Comparison of ENCODE assay signal across 38 cellular contexts in the genomic region with DNA sequence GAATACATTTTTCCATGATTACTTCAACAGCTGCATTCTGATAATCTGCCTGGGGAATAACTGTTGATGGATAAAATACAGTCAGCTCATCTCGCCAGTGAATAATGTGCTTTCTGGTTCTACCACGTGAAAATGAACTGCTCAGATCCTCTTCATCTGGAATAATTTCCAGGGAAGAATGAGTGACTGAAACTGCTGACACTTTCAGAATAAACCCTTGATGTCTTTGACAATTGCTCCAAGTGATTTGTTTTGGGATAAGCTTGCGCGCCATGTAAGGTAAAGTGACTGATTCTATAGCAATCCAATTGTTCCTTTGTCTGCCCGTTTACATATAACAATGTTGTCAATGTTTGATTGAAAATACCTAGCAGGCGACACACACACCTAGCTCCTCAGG.
"Had no signal": no experiment of that assay in that cellular context is flagged by ENCODE, and none has a peak within 500 bp of the region (broad histone marks: within the 10 kb centered on the region; RNA-seq: fewer than 3 reads in every experiment).

No MANE protein-coding gene starts in this region.

- H3K27ac ChIP-seq: adrenal gland, cardiac muscle cell, colonic mucosa, esophagus squamous epithelium, WERI-Rb-1 had no signal

- H3K4me3 ChIP-seq: adrenal gland, breast epithelium, cardiac muscle cell, colonic mucosa, esophagus squamous epithelium had no signal

- H3K27me3 ChIP-seq: cardiac muscle cell, colonic mucosa had no signal

- H3K4me1 ChIP-seq: adrenal gland, breast epithelium, colonic mucosa, esophagus squamous epithelium had no signal

- H3K9me3 ChIP-seq: adrenal gland, breast epithelium, colonic mucosa, esophagus squamous epithelium had no signal

- H3K27ac Mint-ChIP-seq: activated CD4-positive, alpha-beta memory T cell treated with anti-CD3 and anti-CD28 coated beads for 36 hours; activated CD4-positive, alpha-beta T cell treated with anti-CD3 and anti-CD28 coated beads for 36 hours; activated CD4-positive, alpha-beta T cell treated with anti-CD3 and anti-CD28 coated beads, Interleukin-2, amount 10 ng/mL, durations not matched to agents 24 days and 14 days; activated CD8-positive, alpha-beta memory T cell treated with anti-CD3 and anti-CD28 coated beads, Interleukin-2, amount 10 ng/mL, durations not matched to agents 7 days and 5 days; activated CD8-positive, alpha-beta T cell treated with anti-CD3 and anti-CD28 coated beads, Interleukin-2, amount 10 ng/mL, durations not matched to agents 7 days and 5 days; activated naive CD4-positive, alpha-beta T cell treated with anti-CD3 and anti-CD28 coated beads for 36 hours; activated naive CD4-positive, alpha-beta T cell treated with anti-CD3 and anti-CD28 coated beads, Interleukin-2, amount 50 U/mL, for 24 hours; activated naive CD8-positive, alpha-beta T cell treated with anti-CD3 and anti-CD28 coated beads for 36 hours; activated naive CD8-positive, alpha-beta T cell treated with anti-CD3 and anti-CD28 coated beads, Interleukin-2, amount 50 U/mL, for 24 hours; activated T-helper 1 cell treated with anti-CD3 and anti-CD28 coated beads, Interleukin-12 subunit alpha, Interleukin-12 subunit beta, Interleukin-2, Interleukin-4 antibody, amounts not matched to agents 30 ng/mL and 10 ng/mL and 1 ng/mL, durations not matched to agents 14 hours and 24 hours and 36 hours; activated T-helper 2 cell treated with anti-CD3 and anti-CD28 coated beads, Interferon-gamma antibody, Interleukin-2, Interleukin-4, amounts not matched to agents 10 μg/mL and 5 μg/mL and 100 μg/mL, durations not matched to agents 14 hours and 24 hours and 36 hours; brain; effector memory CD8-positive, alpha-beta T cell; T-helper 17 cell; T-helper 2 cell treated with Interferon-gamma antibody and Interleukin-4, amounts not matched to agents 5 μg/mL and 100 μg/mL, for 36 hours had no signal

- H3K36me3 ChIP-seq: adrenal gland, breast epithelium, cardiac muscle cell, colonic mucosa, esophagus squamous epithelium, WERI-Rb-1 had no signal

- H3K4me1 Mint-ChIP-seq: activated CD4-positive, alpha-beta T cell treated with anti-CD3 and anti-CD28 coated beads for 36 hours; activated CD4-positive, alpha-beta T cell treated with anti-CD3 and anti-CD28 coated beads, Interleukin-2, amount 10 ng/mL, durations not matched to agents 24 days and 14 days; activated CD8-positive, alpha-beta memory T cell treated with anti-CD3 and anti-CD28 coated beads, Interleukin-2, amount 10 ng/mL, durations not matched to agents 7 days and 5 days; activated naive CD4-positive, alpha-beta T cell treated with anti-CD3 and anti-CD28 coated beads, Interleukin-2, amount 50 U/mL, for 24 hours; activated naive CD8-positive, alpha-beta T cell treated with anti-CD3 and anti-CD28 coated beads for 36 hours; activated naive CD8-positive, alpha-beta T cell treated with anti-CD3 and anti-CD28 coated beads, Interleukin-2, amount 50 U/mL, for 24 hours; T-helper 17 cell had no signal

- H3K36me3 Mint-ChIP-seq: activated CD4-positive, alpha-beta memory T cell treated with anti-CD3 and anti-CD28 coated beads for 36 hours; activated CD8-positive, alpha-beta memory T cell treated with anti-CD3 and anti-CD28 coated beads, Interleukin-2, amount 10 ng/mL, durations not matched to agents 7 days and 5 days; activated naive CD4-positive, alpha-beta T cell treated with anti-CD3 and anti-CD28 coated beads, Interleukin-2, amount 50 U/mL, for 24 hours; activated naive CD8-positive, alpha-beta T cell treated with anti-CD3 and anti-CD28 coated beads for 36 hours; brain had no signal

- DNase-seq: activated CD4-positive, alpha-beta memory T cell treated with anti-CD3 and anti-CD28 coated beads for 36 hours; activated CD4-positive, alpha-beta T cell treated with anti-CD3 and anti-CD28 coated beads for 36 hours; activated CD4-positive, alpha-beta T cell treated with anti-CD3 and anti-CD28 coated beads, Interleukin-2, amount 10 ng/mL, durations not matched to agents 24 days and 14 days; activated CD4-positive, CD25-positive, alpha-beta regulatory T cell; activated CD4-positive, CD25-positive, alpha-beta regulatory T cell treated with anti-CD3 and anti-CD28 coated beads, Interleukin-2, amount 50 U/mL, for 72 hours; activated CD8-positive, alpha-beta memory T cell treated with anti-CD3 and anti-CD28 coated beads, Interleukin-2, amount 10 ng/mL, durations not matched to agents 7 days and 5 days; activated CD8-positive, alpha-beta memory T cell treated with anti-CD3 and anti-CD28 coated beads, Interleukin-2, amount 50 U/mL, for 4 hours; activated CD8-positive, alpha-beta T cell treated with anti-CD3 and anti-CD28 coated beads, Interleukin-2, amount 10 ng/mL, durations not matched to agents 7 days and 5 days; activated effector memory CD4-positive, alpha-beta T cell treated with anti-CD3 and anti-CD28 coated beads, Interleukin-2, amount 50 U/mL, for 16 hours; activated naive CD4-positive, alpha-beta T cell treated with anti-CD3 and anti-CD28 coated beads for 36 hours; activated naive CD8-positive, alpha-beta T cell treated with anti-CD3 and anti-CD28 coated beads for 36 hours; activated naive CD8-positive, alpha-beta T cell treated with anti-CD3 and anti-CD28 coated beads, Interleukin-2, amount 50 U/mL, for 24 hours; activated T-cell treated with anti-CD3 and anti-CD28 coated beads, Interleukin-2, amount 50 U/mL, for 1 hour; activated T-cell treated with anti-CD3 and anti-CD28 coated beads, Interleukin-2, amount 50 U/mL, for 48 hours; adrenal gland; amygdala; aorta; central memory CD4-positive, alpha-beta T cell; cerebellar nuclear complex; colonic mucosa; dermis blood vessel endothelial cell; effector CD4-positive, alpha-beta T cell; effector memory CD8-positive, alpha-beta T cell; erythroblast; esophagus squamous epithelium; foreskin fibroblast; head of caudate nucleus; T-helper 1 cell; T-helper 17 cell; T1000; WERI-Rb-1 had no signal

- H3K4me3 Mint-ChIP-seq: activated CD4-positive, alpha-beta memory T cell treated with anti-CD3 and anti-CD28 coated beads for 36 hours; activated CD4-positive, alpha-beta T cell treated with anti-CD3 and anti-CD28 coated beads for 36 hours; activated CD4-positive, alpha-beta T cell treated with anti-CD3 and anti-CD28 coated beads, Interleukin-2, amount 10 ng/mL, durations not matched to agents 24 days and 14 days; activated CD8-positive, alpha-beta memory T cell treated with anti-CD3 and anti-CD28 coated beads, Interleukin-2, amount 10 ng/mL, durations not matched to agents 7 days and 5 days; activated CD8-positive, alpha-beta T cell treated with anti-CD3 and anti-CD28 coated beads, Interleukin-2, amount 10 ng/mL, durations not matched to agents 7 days and 5 days; activated naive CD4-positive, alpha-beta T cell treated with anti-CD3 and anti-CD28 coated beads for 36 hours; activated naive CD4-positive, alpha-beta T cell treated with anti-CD3 and anti-CD28 coated beads, Interleukin-2, amount 50 U/mL, for 24 hours; activated naive CD8-positive, alpha-beta T cell treated with anti-CD3 and anti-CD28 coated beads for 36 hours; activated naive CD8-positive, alpha-beta T cell treated with anti-CD3 and anti-CD28 coated beads, Interleukin-2, amount 50 U/mL, for 24 hours; activated T-helper 1 cell treated with anti-CD3 and anti-CD28 coated beads, Interleukin-12 subunit alpha, Interleukin-12 subunit beta, Interleukin-2, Interleukin-4 antibody, amounts not matched to agents 30 ng/mL and 10 ng/mL and 1 ng/mL, durations not matched to agents 14 hours and 24 hours and 36 hours; brain; effector memory CD8-positive, alpha-beta T cell; T-helper 17 cell; T-helper 2 cell treated with Interferon-gamma antibody and Interleukin-4, amounts not matched to agents 5 μg/mL and 100 μg/mL, for 36 hours had no signal

- ATAC-seq: activated CD4-positive, alpha-beta T cell treated with anti-CD3 and anti-CD28 coated beads for 36 hours; activated CD8-positive, alpha-beta memory T cell treated with anti-CD3 and anti-CD28 coated beads, Interleukin-2, amount 10 ng/mL, durations not matched to agents 7 days and 5 days; activated CD8-positive, alpha-beta T cell treated with anti-CD3 and anti-CD28 coated beads, Interleukin-2, amount 10 ng/mL, durations not matched to agents 7 days and 5 days; activated naive CD8-positive, alpha-beta T cell treated with anti-CD3 and anti-CD28 coated beads, Interleukin-2, amount 50 U/mL, for 24 hours; effector memory CD8-positive, alpha-beta T cell; T-helper 17 cell had no signal

- H3K9me3 Mint-ChIP-seq: activated CD4-positive, alpha-beta memory T cell treated with anti-CD3 and anti-CD28 coated beads for 36 hours; activated CD4-positive, alpha-beta T cell treated with anti-CD3 and anti-CD28 coated beads, Interleukin-2, amount 10 ng/mL, durations not matched to agents 24 days and 14 days; activated naive CD4-positive, alpha-beta T cell treated with anti-CD3 and anti-CD28 coated beads for 36 hours; activated naive CD4-positive, alpha-beta T cell treated with anti-CD3 and anti-CD28 coated beads, Interleukin-2, amount 50 U/mL, for 24 hours; activated naive CD8-positive, alpha-beta T cell treated with anti-CD3 and anti-CD28 coated beads for 36 hours; activated naive CD8-positive, alpha-beta T cell treated with anti-CD3 and anti-CD28 coated beads, Interleukin-2, amount 50 U/mL, for 24 hours; activated T-helper 1 cell treated with anti-CD3 and anti-CD28 coated beads, Interleukin-12 subunit alpha, Interleukin-12 subunit beta, Interleukin-2, Interleukin-4 antibody, amounts not matched to agents 30 ng/mL and 10 ng/mL and 1 ng/mL, durations not matched to agents 14 hours and 24 hours and 36 hours; activated T-helper 2 cell treated with anti-CD3 and anti-CD28 coated beads, Interferon-gamma antibody, Interleukin-2, Interleukin-4, amounts not matched to agents 10 μg/mL and 5 μg/mL and 100 μg/mL, durations not matched to agents 14 hours and 24 hours and 36 hours; brain; effector memory CD8-positive, alpha-beta T cell; T-helper 2 cell treated with Interferon-gamma antibody and Interleukin-4, amounts not matched to agents 5 μg/mL and 100 μg/mL, for 36 hours had no signal

- H3K27me3 Mint-ChIP-seq: activated CD4-positive, alpha-beta memory T cell treated with anti-CD3 and anti-CD28 coated beads for 36 hours; activated CD4-positive, alpha-beta T cell treated with anti-CD3 and anti-CD28 coated beads, Interleukin-2, amount 10 ng/mL, durations not matched to agents 24 days and 14 days; activated CD8-positive, alpha-beta memory T cell treated with anti-CD3 and anti-CD28 coated beads, Interleukin-2, amount 10 ng/mL, durations not matched to agents 7 days and 5 days; activated naive CD4-positive, alpha-beta T cell treated with anti-CD3 and anti-CD28 coated beads, Interleukin-2, amount 50 U/mL, for 24 hours; activated naive CD8-positive, alpha-beta T cell treated with anti-CD3 and anti-CD28 coated beads, Interleukin-2, amount 50 U/mL, for 24 hours; brain; effector memory CD8-positive, alpha-beta T cell had no signal
